In the genomic region with DNA sequence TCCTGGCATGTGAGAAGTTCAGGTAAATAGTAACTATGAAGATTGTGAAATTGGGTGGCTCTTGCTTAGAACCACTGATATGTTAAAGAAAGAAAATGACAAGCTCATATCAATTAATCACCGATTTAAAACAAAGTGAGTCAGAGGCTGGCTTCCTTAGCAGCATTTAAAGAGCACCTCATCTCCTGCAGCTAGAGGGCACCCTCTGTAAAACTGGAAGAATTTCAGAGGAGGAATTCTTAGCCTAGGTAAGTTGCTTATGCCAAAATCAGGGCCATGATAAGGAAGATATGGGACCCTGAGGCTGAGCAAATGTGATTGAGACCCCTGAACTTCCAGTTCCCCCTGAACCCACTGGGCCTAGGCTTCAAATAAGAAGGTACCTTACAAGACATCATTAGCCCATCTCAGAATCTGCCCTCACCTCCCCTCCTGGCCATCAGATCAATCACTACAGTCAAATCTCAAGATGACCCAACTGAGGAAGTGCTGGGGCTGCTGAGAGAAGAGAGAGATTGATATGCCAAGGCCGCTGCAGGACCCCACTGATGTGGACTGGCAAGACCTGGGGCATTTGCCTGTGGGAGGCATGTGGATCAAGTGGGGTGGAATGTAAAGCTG, we compare ENCODE assay signal across 8 cellular contexts. TPM values are rescaled to one million over a fixed set of nuclear protein-coding genes. Genes with fewer than 3 reads are reported as not detected.
DNase-seq lines count a peak whose midpoint lies in the region; ATAC-seq and TF ChIP-seq lines count a peak whose summit lies in the region.

No MANE protein-coding gene starts in this region.

- no peak overlapping the region for H3K4me3 Mint-ChIP-seq in stimulated activated naive CD8-positive, alpha-beta T cell treated with anti-CD3 and anti-CD28 coated beads, Interleukin-15, amount 100 ng/mL, for 72 hours

- no peaks in the 10 kb centered on the region for H3K9me3 Mint-ChIP-seq in stimulated activated naive CD8-positive, alpha-beta T cell treated with anti-CD3 and anti-CD28 coated beads, Interleukin-15, amount 100 ng/mL, for 72 hours

- peak; percentile 75 for TF ChIP-seq CTCF in LNCAP (IDR thresholded peaks at IDR 0.05)

- H3K4me1 Mint-ChIP-seq in stimulated activated naive CD8-positive, alpha-beta T cell treated with anti-CD3 and anti-CD28 coated beads, Interleukin-15, amount 100 ng/mL, for 72 hours = peaks cover 21% of the 10 kb centered on the region

- H3K27me3 Mint-ChIP-seq in stimulated activated naive CD8-positive, alpha-beta T cell treated with anti-CD3 and anti-CD28 coated beads, Interleukin-15, amount 100 ng/mL, for 72 hours = no peaks in the 10 kb centered on the region

- peak overlapping the region; percentile 1 to 62 for H3K27ac Mint-ChIP-seq in stimulated activated naive CD8-positive, alpha-beta T cell treated with anti-CD3 and anti-CD28 coated beads, Interleukin-15, amount 100 ng/mL, for 72 hours

- intact Hi-C loops in left ventricle myocardium superior (cut with micrococcal nuclease) = no loop called here

- DNase-seq in ELF-1 (ENCODE audit: low read depth, low spot score) = peak; percentile 14
- DNase-seq in activated T-cell treated with anti-CD3 and anti-CD28 coated beads for 24 hours (ENCODE audit: low read depth) = peak; percentile 44
- DNase-seq in left ventricle myocardium superior = no peak
- no peak for DNase-seq in stimulated activated naive CD8-positive, alpha-beta T cell treated with anti-CD3 and anti-CD28 coated beads, Interleukin-15, amount 100 ng/mL, for 72 hours
- DNase-seq in NCI-H1417 treated with DMSO at 0.1 percent for 48 hours (lab: John Stamatoyannopoulos, UW) = no peak
- no peak for DNase-seq in NCI-H1436 treated with DMSO at 0.1 percent for 48 hours (lab: John Stamatoyannopoulos, UW)
- DNase-seq in NCI-H2081 (lab: John Stamatoyannopoulos, UW) = no peak

- ATAC-seq in left ventricle myocardium superior = peak; percentile 25
- peak; percentile 83 for ATAC-seq in stimulated activated naive CD8-positive, alpha-beta T cell treated with anti-CD3 and anti-CD28 coated beads, Interleukin-15, amount 100 ng/mL, for 72 hours

RNA-seq across cellular contexts. Expression of gene CD3E, which starts 8.6 kb away (rescaled TPM):
- total RNA-seq in left ventricle myocardium superior = 1.1 TPM

RNA-seq across cellular contexts. Expression of gene MPZL2, which starts 31.8 kb away (rescaled TPM):
- 11.8 TPM for total RNA-seq in left ventricle myocardium superior

RNA-seq across cellular contexts. Expression of gene MPZL3, which starts 43.8 kb away (rescaled TPM):
- total RNA-seq in left ventricle myocardium superior = 2.6 TPM

RNA-seq across cellular contexts. Expression of gene CD3D, which starts 46.6 kb away (rescaled TPM):
- 1.6 TPM for total RNA-seq in left ventricle myocardium superior

RNA-seq across cellular contexts. Expression of gene CD3G, which starts 48.2 kb away (rescaled TPM):
- 0.27 TPM for total RNA-seq in left ventricle myocardium superior

Comparison
In these comparisons a context has a peak if more than half of its experiments do, and no peak if none do; other contexts are left out.
1. DNase-seq: peak in ELF-1 (single experiment) and activated T-cell treated with anti-CD3 and anti-CD28 coated beads for 24 hours (single experiment); none in left ventricle myocardium superior (single experiment), stimulated activated naive CD8-positive, alpha-beta T cell treated with anti-CD3 and anti-CD28 coated beads, Interleukin-15, amount 100 ng/mL, for 72 hours (0 of 2), NCI-H1417 treated with DMSO at 0.1 percent for 48 hours (single experiment), NCI-H1436 treated with DMSO at 0.1 percent for 48 hours (single experiment) and NCI-H2081 (0 of 2).